ENCODE assay signal across 1 cellular context in genomic region chr17:48023408-48024148, GRCh38.
TF ChIP-seq lines count a peak whose summit lies in the region.

No MANE protein-coding gene starts in this region.

TF ChIP-seq in HEK293, 187 proteins besides CTCF, POLR2A, EP300 and RAD21 (continued from another document):
- TF ChIP-seq BCL6B (tag by site-specific recombination; IDR thresholded peaks at IDR 0.05) (no peak), ZSCAN5A (tag by site-specific recombination; IDR thresholded peaks at IDR 0.05) (no peak), BCL11A (tag by site-specific recombination; IDR thresholded peaks at IDR 0.05; ENCODE audit: low read depth) (peak; percentile 61), HOXA7 (CRISPR knock-in tag; IDR thresholded peaks at IDR 0.05; ENCODE audit: borderline replicate concordance) (no peak), ZNF133 (tag by site-specific recombination; IDR thresholded peaks at IDR 0.05) (no peak), ZNF26 (tag by site-specific recombination; IDR thresholded peaks at IDR 0.05) (no peak), PRDM6 (tag by site-specific recombination; IDR thresholded peaks at IDR 0.05) (no peak), ZNF423 (tag by site-specific recombination; IDR thresholded peaks at IDR 0.05) (no peak), KLF7 (tag by site-specific recombination; IDR thresholded peaks at IDR 0.05; ENCODE audit: borderline replicate concordance) (peak; percentile 46; the same call in 1 of the 2 replicates), MEIS1 (CRISPR knock-in tag; IDR thresholded peaks at IDR 0.05; ENCODE audit: borderline replicate concordance) (no peak), ZNF514 (tag by site-specific recombination; IDR thresholded peaks at IDR 0.05) (no peak)
